ENCODE assay signal across 11 cellular contexts in the genomic region with DNA sequence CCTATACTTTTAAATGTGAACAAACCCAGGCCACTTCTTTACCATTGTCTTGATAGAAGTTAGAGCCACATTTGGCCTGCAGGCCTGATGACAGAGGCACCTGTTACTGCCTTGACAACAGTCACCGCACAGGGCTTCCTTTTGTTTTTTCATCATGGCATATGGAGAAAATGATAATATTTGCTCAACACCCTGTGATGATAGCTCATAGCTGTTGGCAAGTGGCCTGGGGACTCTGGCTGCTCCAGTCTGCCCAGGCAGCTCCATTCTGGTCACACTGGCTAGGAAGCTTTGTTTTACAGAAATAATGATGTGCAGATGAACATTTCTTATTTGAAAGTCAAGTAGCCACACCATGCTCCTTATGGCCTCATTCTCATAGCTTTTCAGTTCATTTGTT.
DNase-seq lines count a peak whose midpoint lies in the region; ATAC-seq and TF ChIP-seq lines count a peak whose summit lies in the region.
"Had no signal": no experiment of that assay in that cellular context is flagged by ENCODE, and none has a peak within 500 bp of the region (broad histone marks: within the 10 kb centered on the region; RNA-seq: fewer than 3 reads in every experiment).

No MANE protein-coding gene starts in this region.

- CTCF ChIA-PET in CD4-positive, alpha-beta memory T cell (lab: Charles Lee; ENCODE audit: partially characterized antibody), result interaction anchor here (0.7 to 4.5 kb wide), 6 partner anchors 9 to 91 kb away, joined by 3 to 32 read pairs (median 6); no protein-coding TSS in a partner anchor
- CTCF ChIA-PET in PC-3 (lab: Charles Lee), result interaction anchor here (0.6 kb wide), 1 partner anchor 92 kb away, joined by 5 read pairs; no protein-coding TSS in a partner anchor

- H2AFZ ChIP-seq in PC-3 (ENCODE audit: low read length), result no peak overlapping the region

- H3K79me2 ChIP-seq in PC-3 (ENCODE audit: low read length), result no peaks in the 10 kb centered on the region

- no peak for DNase-seq in CD4-positive, alpha-beta memory T cell
- DNase-seq in NCI-H1092 (lab: John Stamatoyannopoulos, UW), result peak; percentile 14
- peak; percentile 52 for DNase-seq in PC-3
- DNase-seq in effector CD8-positive, alpha-beta T cell (lab: John Stamatoyannopoulos, UW), result no peak
- DNase-seq: C1 segment of cervical spinal cord; stimulated activated naive CD8-positive, alpha-beta T cell treated with anti-CD3 and anti-CD28 coated beads, Interleukin-15, Interleukin-2, amounts not matched to agents 100 U/mL and 50 U/mL, for 24 hours had no signal

- no peak overlapping the region for H3K4me2 ChIP-seq in PC-3 (ENCODE audit: low read length)

- peak overlapping the region in 6 of 8 donors; percentile 21 to 73 (median 58) for H3K4me3 Mint-ChIP-seq in CD4-positive, alpha-beta memory T cell

- H3K9me3 Mint-ChIP-seq in CD4-positive, alpha-beta memory T cell, result peaks cover 0 to 3% (median 0%) of the 10 kb centered on the region in 8 donors

- ATAC-seq in PC-3 (peak; percentile 53), esophagus mucosa (peak; percentile 22), GM21390 (IDR thresholded peaks at IDR 0.05; ENCODE audit: unreplicated experiment) (no peak), GM18907 (IDR thresholded peaks at IDR 0.05; ENCODE audit: unreplicated experiment) (no peak), GM19467 (IDR thresholded peaks at IDR 0.05; ENCODE audit: unreplicated experiment) (no peak)
- ATAC-seq: stimulated activated naive CD8-positive, alpha-beta T cell treated with anti-CD3 and anti-CD28 coated beads, Interleukin-15, Interleukin-2, amounts not matched to agents 100 U/mL and 50 U/mL, for 24 hours had no signal

- H3K4me1 ChIP-seq in CD4-positive, alpha-beta memory T cell (ENCODE audit: insufficient read depth, low read length), result peaks cover 100% of the 10 kb centered on the region
- peaks cover 27% of the 10 kb centered on the region; the same call in 1 of the 2 replicates for H3K4me1 ChIP-seq in PC-3 (ENCODE audit: insufficient read depth, low read length)

- no TSS peak for BruUV-seq in PC-3 (replicated peaks; lab: Mats Ljungman, UMichigan)

- peaks cover 11% of the 10 kb centered on the region for H3K36me3 ChIP-seq in CD4-positive, alpha-beta memory T cell (ENCODE audit: insufficient read depth, low read length)
- H3K36me3 ChIP-seq in PC-3 (ENCODE audit: low read depth, low read length), result no peaks in the 10 kb centered on the region

- H3K36me3 Mint-ChIP-seq in CD4-positive, alpha-beta memory T cell, result peaks cover 72 to 84% of the 10 kb centered on the region in 2 donors

- H3K27me3 Mint-ChIP-seq in CD4-positive, alpha-beta memory T cell, result no peaks in the 10 kb centered on the region
- H3K27me3 Mint-ChIP-seq: progenitor cell of endocrine pancreas had no signal

- H3K27me3 ChIP-seq in CD4-positive, alpha-beta memory T cell (ENCODE audit: insufficient read depth, low read length), result no peaks in the 10 kb centered on the region
- H3K27me3 ChIP-seq in PC-3 (ENCODE audit: low read length), result no peaks in the 10 kb centered on the region

- H3K9me3 ChIP-seq in CD4-positive, alpha-beta memory T cell (ENCODE audit: control insufficient read depth in 1 of 2, low read length in 2 of 2), result no peaks in the 10 kb centered on the region
- H3K9me3 ChIP-seq in PC-3 (ENCODE audit: low read length), result no peaks in the 10 kb centered on the region

- H3K9ac ChIP-seq in PC-3 (ENCODE audit: low read length), result no peak overlapping the region

- peak overlapping the region; percentile 81 to 100 (median 99) for H3K27ac Mint-ChIP-seq in CD4-positive, alpha-beta memory T cell
- H3K27ac Mint-ChIP-seq: progenitor cell of endocrine pancreas had no signal

- H4K20me1 ChIP-seq in PC-3 (ENCODE audit: low read length), result no peaks in the 10 kb centered on the region

- H3K4me3 ChIP-seq in CD4-positive, alpha-beta memory T cell (ENCODE audit: low read length in 2 of 2), result no peak overlapping the region
- no peak overlapping the region for H3K4me3 ChIP-seq in PC-3 (ENCODE audit: low read length)

- intact Hi-C loops in CD4-positive, alpha-beta memory T cell (cut with micrococcal nuclease), result no loop called here
- intact Hi-C loops in PC-3 (cut with micrococcal nuclease), result no loop called here

- no peaks in the 10 kb centered on the region for H3F3A ChIP-seq in PC-3 (ENCODE audit: low read length, unreplicated experiment)

- H3K9me2 ChIP-seq in PC-3 (replicated peaks; ENCODE audit: low read length), result no peaks in the 10 kb centered on the region

- H3K4me1 Mint-ChIP-seq in CD4-positive, alpha-beta memory T cell, result peaks cover 71 to 98% (median 86%) of the 10 kb centered on the region in 4 donors

- H3K27ac ChIP-seq in CD4-positive, alpha-beta memory T cell (ENCODE audit: low read depth, low read length), result peak overlapping the region; percentile 46
- no peak overlapping the region for H3K27ac ChIP-seq in PC-3 (ENCODE audit: low read length)

- POLR2A ChIA-PET in CD4-positive, alpha-beta memory T cell (lab: Charles Lee; ENCODE audit: partially characterized antibody), result interaction anchor here (1.1 to 18.8 kb wide), 12 partner anchors 8 to 95 kb away, joined by 4 to 272 read pairs (median 8); a partner anchor contains a TSS
- POLR2A ChIA-PET in PC-3 (lab: Charles Lee; ENCODE audit: unreplicated experiment), result no interaction called here

- TF ChIP-seq CTCF in PC-3 (conservative IDR thresholded peaks at IDR 0.05; ENCODE audit: low read depth, low read length), result no peak

Comparison
In these comparisons a context has a peak if more than half of its experiments do, and no peak if none do; other contexts are left out.
1. DNase-seq: peak in NCI-H1092 (single experiment) and PC-3 (single experiment); none in CD4-positive, alpha-beta memory T cell (0 of 5) and effector CD8-positive, alpha-beta T cell (single experiment).
2. ATAC-seq: peak in PC-3 (single experiment) and esophagus mucosa (single experiment); none in GM21390 (single experiment), GM18907 (single experiment) and GM19467 (single experiment).